Comparison of ENCODE assay signal across 11 cellular contexts in the genomic region with DNA sequence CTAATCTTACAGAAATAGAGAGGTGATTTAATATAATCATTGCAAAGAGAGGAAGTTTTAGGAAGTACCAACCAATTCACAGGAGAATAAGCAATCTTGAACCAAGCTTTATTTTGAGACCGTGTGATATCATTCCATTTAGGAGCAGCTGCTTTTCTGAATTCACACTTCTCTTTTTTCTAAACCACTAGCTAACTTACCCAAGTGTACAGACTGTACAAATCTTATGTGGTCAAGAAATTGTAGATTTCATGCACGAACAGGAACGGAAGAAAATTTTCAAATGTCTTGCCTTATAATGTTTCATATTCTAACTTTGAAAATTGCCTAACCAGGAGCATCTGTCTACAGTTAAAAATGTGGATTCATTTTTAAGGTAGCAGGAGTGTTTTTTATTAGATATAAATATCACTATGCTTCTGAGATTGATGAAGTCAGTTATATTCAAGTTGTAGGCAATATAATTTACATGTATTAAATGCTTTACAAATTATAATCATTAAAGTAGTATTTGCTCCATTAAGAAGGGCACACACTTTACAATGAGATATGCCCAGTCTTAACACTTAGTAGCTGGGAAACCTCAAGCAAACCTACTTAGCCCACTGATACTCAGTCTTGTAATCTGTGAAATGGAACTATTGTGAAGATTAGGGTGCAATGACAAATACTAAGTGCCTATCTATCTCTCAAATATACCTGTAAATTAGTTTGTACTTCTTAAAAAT.
DNase-seq lines count a peak whose midpoint lies in the region; ATAC-seq, FAIRE-seq and TF ChIP-seq lines count a peak whose summit lies in the region.
"Had no signal": no experiment of that assay in that cellular context is flagged by ENCODE, and none has a peak within 500 bp of the region (broad histone marks: within the 10 kb centered on the region; RNA-seq: fewer than 3 reads in every experiment).

No MANE protein-coding gene starts in this region.

- H3K4me3 Mint-ChIP-seq in progenitor cell of endocrine pancreas (ENCODE audit: low read depth): no peak overlapping the region
- H3K4me3 Mint-ChIP-seq: T-helper 17 cell had no signal

- 60 to 70% (median 70%) methylated on average over 3 of the region's 3 CpGs for WGBS in stomach, 5 donors

- H3K27me3 Mint-ChIP-seq in progenitor cell of endocrine pancreas: no peaks in the 10 kb centered on the region
- H3K27me3 Mint-ChIP-seq: T-helper 17 cell had no signal

- peaks cover 4% of the 10 kb centered on the region for H3K4me1 ChIP-seq in lower lobe of right lung
- no peaks in the 10 kb centered on the region for H3K4me1 ChIP-seq in stomach
- H3K4me1 ChIP-seq: adrenal gland had no signal

- FAIRE-seq in GM18507 (lab: Jason Lieb, UNC): peak; percentile 84
- FAIRE-seq: G401.6 had no signal

- H3K27ac Mint-ChIP-seq in progenitor cell of endocrine pancreas: no peak overlapping the region
- H3K27ac Mint-ChIP-seq: T-helper 17 cell had no signal

- no peaks in the 10 kb centered on the region for H3K36me3 Mint-ChIP-seq in progenitor cell of endocrine pancreas (ENCODE audit: insufficient read depth)

- TF ChIP-seq CTCF in lower lobe of right lung (IDR thresholded peaks at IDR 0.05) (no peak), stomach (IDR thresholded peaks at IDR 0.05) (no peak), progenitor cell of endocrine pancreas (IDR thresholded peaks at IDR 0.05; ENCODE audit: unreplicated experiment) (no peak)

- H3K27me3 ChIP-seq in lower lobe of right lung (ENCODE audit: low read depth): no peaks in the 10 kb centered on the region
- no peaks in the 10 kb centered on the region for H3K27me3 ChIP-seq in stomach
- H3K27me3 ChIP-seq: adrenal gland had no signal

- no peaks in the 10 kb centered on the region for H3K4me1 Mint-ChIP-seq in progenitor cell of endocrine pancreas (ENCODE audit: low read depth)
- H3K4me1 Mint-ChIP-seq: T-helper 17 cell had no signal

- no peaks in the 10 kb centered on the region for H3K9me3 ChIP-seq in lower lobe of right lung
- H3K9me3 ChIP-seq in stomach: no peaks in the 10 kb centered on the region
- H3K9me3 ChIP-seq: adrenal gland had no signal

- no peak for TF ChIP-seq POLR2A in stomach (IDR thresholded peaks at IDR 0.05)

- intact Hi-C loops in lower lobe of right lung (cut with DNase I) (no loop called here), stomach (cut with DNase I; ENCODE audit: low total_unique reads) (no loop called here)

- DNase-seq in GM18507 (ENCODE audit: extremely low spot score, insufficient read length, low read depth): no peak
- no peak for DNase-seq in lower lobe of right lung
- DNase-seq in NCI-H1048 (lab: John Stamatoyannopoulos, UW): no peak
- DNase-seq in stimulated activated CD4-positive, alpha-beta T cell treated with anti-CD3 and anti-CD28 coated beads, Interleukin-2, amount 100 ng/mL, for 48 hours: no peak
- no peak for DNase-seq in stomach
- no peak for DNase-seq in progenitor cell of endocrine pancreas (ENCODE audit: low spot score, unreplicated experiment)
- DNase-seq: adrenal gland, T-helper 17 cell had no signal

- H3K27ac ChIP-seq in lower lobe of right lung (no peak overlapping the region), stomach (peak overlapping the region in 1 of 5 donors; percentile 7)

- H3K36me3 ChIP-seq in lower lobe of right lung (no peaks in the 10 kb centered on the region), stomach (no peaks in the 10 kb centered on the region)
- H3K36me3 ChIP-seq: adrenal gland had no signal

- peak; percentile 92 for ATAC-seq in GM21786 (IDR thresholded peaks at IDR 0.05; ENCODE audit: unreplicated experiment)
- peak; percentile 87 for ATAC-seq in HG03571 (IDR thresholded peaks at IDR 0.05; ENCODE audit: unreplicated experiment)
- ATAC-seq in lower lobe of right lung: peak; percentile 75 to 82
- ATAC-seq: T-helper 17 cell had no signal

- no peak overlapping the region for H3K4me3 ChIP-seq in lower lobe of right lung
- H3K4me3 ChIP-seq in stomach: no peak overlapping the region
- H3K4me3 ChIP-seq: adrenal gland had no signal

- TF ChIP-seq EP300 in stomach (IDR thresholded peaks at IDR 0.05): no peak

- H3K9me3 Mint-ChIP-seq in progenitor cell of endocrine pancreas (ENCODE audit: low read depth): no peaks in the 10 kb centered on the region
